ENCODE assay signal across 8 cellular contexts in genomic region chr12:94644141-94644575, GRCh38. TPM values are rescaled to one million over a fixed set of nuclear protein-coding genes. Genes with fewer than 3 reads are reported as not detected.
DNase-seq lines count a peak whose midpoint lies in the region; ATAC-seq and TF ChIP-seq lines count a peak whose summit lies in the region.

No MANE protein-coding gene starts in this region.

- peak in 1 of 4 donors; percentile 6 for TF ChIP-seq CTCF in right lobe of liver (IDR thresholded peaks at IDR 0.05)

- peak overlapping the region; percentile 80 for H3K27ac Mint-ChIP-seq in activated T-helper 17 cell treated with anti-CD3 and anti-CD28 coated beads, Interleukin-2, amount 50 U/mL, for 72 hours

- H3K9me3 ChIP-seq in right lobe of liver, result no peaks in the 10 kb centered on the region

- H3K27me3 ChIP-seq in right lobe of liver, result no peaks in the 10 kb centered on the region

- peaks cover 28% of the 10 kb centered on the region for H3K27me3 Mint-ChIP-seq in activated T-helper 17 cell treated with anti-CD3 and anti-CD28 coated beads, Interleukin-2, amount 50 U/mL, for 72 hours

- WGBS in right lobe of liver (ENCODE audit: insufficient coverage, low coverage, low lambda C conversion rate, missing lambda C conversion rate), result 23% methylated on average over 9 of the region's 9 CpGs

- peaks cover 0 to 12% (median 0%) of the 10 kb centered on the region in 4 donors for H3K4me1 ChIP-seq in right lobe of liver

- peaks cover 35% of the 10 kb centered on the region for H3K4me1 Mint-ChIP-seq in activated T-helper 17 cell treated with anti-CD3 and anti-CD28 coated beads, Interleukin-2, amount 50 U/mL, for 72 hours

- H3K36me3 ChIP-seq in right lobe of liver, result no peaks in the 10 kb centered on the region

- peak overlapping the region; percentile 61 for H3K4me3 Mint-ChIP-seq in activated T-helper 17 cell treated with anti-CD3 and anti-CD28 coated beads, Interleukin-2, amount 50 U/mL, for 72 hours

- H3K36me3 Mint-ChIP-seq in activated T-helper 17 cell treated with anti-CD3 and anti-CD28 coated beads, Interleukin-2, amount 50 U/mL, for 72 hours (ENCODE audit: low read depth), result no peaks in the 10 kb centered on the region

- no peaks in the 10 kb centered on the region for H3K9me3 Mint-ChIP-seq in activated T-helper 17 cell treated with anti-CD3 and anti-CD28 coated beads, Interleukin-2, amount 50 U/mL, for 72 hours

- no peak for TF ChIP-seq POLR2A in right lobe of liver (IDR thresholded peaks at IDR 0.05)

- peak overlapping the region; percentile 20 to 58 (median 45) for H3K27ac ChIP-seq in right lobe of liver

- ATAC-seq in GM18861 (IDR thresholded peaks at IDR 0.05; ENCODE audit: unreplicated experiment) (peak; percentile 30), HG03354 (IDR thresholded peaks at IDR 0.05; ENCODE audit: poor library complexity, severe bottlenecking, unreplicated experiment) (peak; percentile 43), right lobe of liver (peak; percentile 40 to 70 (median 56)), left colon (no peak), GM19351 (IDR thresholded peaks at IDR 0.05; ENCODE audit: unreplicated experiment) (no peak)
- ATAC-seq in activated T-helper 17 cell treated with anti-CD3 and anti-CD28 coated beads, Interleukin-2, amount 50 U/mL, for 72 hours (replicated peaks), result peak; percentile 73

- H3K4me3 ChIP-seq in right lobe of liver, result peak overlapping the region in 1 of 3 donors; percentile 18

- intact Hi-C loops in right lobe of liver (cut with DNase I) (no loop called here), left colon (cut with DNase I, micrococcal nuclease) (no loop called here)

- peak in 2 of 3 donors; percentile 41 to 59 for DNase-seq in right lobe of liver
- no peak for DNase-seq in left colon
- DNase-seq in NCI-H446 (lab: John Stamatoyannopoulos, UW), result no peak
- DNase-seq in NCI-H146 (lab: John Stamatoyannopoulos, UW), result no peak

RNA-seq across cellular contexts. Expression of gene TMCC3, which starts 6.2 kb away (rescaled TPM):
- 1 to 10 TPM in 1 of 2 donors, under 1 TPM in 1; 0.63 to 1.0 TPM for total RNA-seq in activated T-helper 17 cell treated with anti-CD3 and anti-CD28 coated beads, Interleukin-2, amount 50 U/mL, for 72 hours
- total RNA-seq in right lobe of liver (1 to 10 TPM; 2.1 to 6.2 (median 3.2) TPM), left colon (10 to 100 TPM; 65.4 to 79.8 TPM)

Comparison
In these comparisons a context has a peak if more than half of its experiments do, and no peak if none do; other contexts are left out.
1. ATAC-seq: peak in GM18861 (single experiment), HG03354 (single experiment), activated T-helper 17 cell treated with anti-CD3 and anti-CD28 coated beads, Interleukin-2, amount 50 U/mL, for 72 hours (single experiment) and right lobe of liver (4 of 4); none in left colon (single experiment) and GM19351 (single experiment).
2. DNase-seq: peak in right lobe of liver (2 of 3); none in left colon (0 of 2), NCI-H446 (0 of 2) and NCI-H146 (single experiment).
3. RNA of gene TMCC3, which starts 6.2 kb away (total RNA-seq): 65.4 to 79.8 TPM in left colon; 2.1 to 6.2 TPM in right lobe of liver and 0.63 to 1.0 TPM in activated T-helper 17 cell treated with anti-CD3 and anti-CD28 coated beads, Interleukin-2, amount 50 U/mL, for 72 hours; every median in the first group is over 4 times any median in the second.